37 cellular contexts compared by ENCODE assay signal in the genomic region with DNA sequence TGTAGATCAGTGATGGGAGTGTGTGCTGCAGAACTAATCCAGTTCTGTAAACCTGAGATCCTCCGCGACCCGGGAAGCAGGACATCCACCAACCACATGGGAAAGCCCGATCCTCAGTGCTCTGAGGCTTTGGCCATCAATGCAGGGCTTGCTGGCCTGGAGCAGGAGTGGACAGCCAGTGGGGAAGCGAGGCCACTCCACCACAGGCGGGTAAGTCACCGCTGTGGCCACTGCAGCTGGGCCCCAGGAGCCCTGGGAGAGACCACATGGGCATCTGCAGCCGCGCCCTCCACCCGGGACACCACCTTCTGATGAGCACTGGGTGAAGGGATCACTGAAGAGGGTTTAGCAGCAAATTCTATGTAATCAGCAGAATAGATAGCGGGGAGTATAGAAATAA. TPM values are rescaled to one million over a fixed set of nuclear protein-coding genes. Genes with fewer than 3 reads are reported as not detected.
"Had no signal": no experiment of that assay in that cellular context is flagged by ENCODE, and none has a peak within 500 bp of the region (broad histone marks: within the 10 kb centered on the region; RNA-seq: fewer than 3 reads in every experiment).

No MANE protein-coding gene starts in this region.

- H3K36me3 Mint-ChIP-seq: activated CD4-positive, alpha-beta memory T cell treated with anti-CD3 and anti-CD28 coated beads for 36 hours; activated naive CD4-positive, alpha-beta T cell treated with anti-CD3 and anti-CD28 coated beads, Interleukin-2, amount 50 U/mL, for 72 hours; activated naive CD8-positive, alpha-beta T cell treated with anti-CD3 and anti-CD28 coated beads for 36 hours had no signal

- H3K4me1 Mint-ChIP-seq: activated B cell treated with CpG ODN at 0.5 μM for 24 hours had no signal

- H3K27me3 Mint-ChIP-seq: activated CD8-positive, alpha-beta T cell treated with anti-CD3 and anti-CD28 coated beads for 36 hours; activated naive CD8-positive, alpha-beta T cell treated with anti-CD3 and anti-CD28 coated beads for 36 hours had no signal

- H3K27ac Mint-ChIP-seq: activated B cell treated with CpG ODN at 0.5 μM for 24 hours; activated CD4-positive, alpha-beta memory T cell treated with anti-CD3 and anti-CD28 coated beads for 36 hours; activated CD4-positive, alpha-beta T cell treated with anti-CD3 and anti-CD28 coated beads, Interleukin-2, amount 10 ng/mL, durations not matched to agents 24 days and 14 days; activated CD8-positive, alpha-beta T cell treated with anti-CD3 and anti-CD28 coated beads for 36 hours; activated naive CD4-positive, alpha-beta T cell treated with anti-CD3 and anti-CD28 coated beads for 36 hours; activated T-cell treated with anti-CD3 and anti-CD28 coated beads, Interleukin-2, amount 50 U/mL, for 72 hours; activated T-helper 1 cell treated with anti-CD3 and anti-CD28 coated beads, Interleukin-12 subunit alpha, Interleukin-12 subunit beta, Interleukin-2, Interleukin-4 antibody, amounts not matched to agents 30 ng/mL and 10 ng/mL and 1 ng/mL, durations not matched to agents 14 hours and 24 hours and 36 hours; activated T-helper 17 cell treated with anti-CD3 and anti-CD28 coated beads, Interleukin-2, amount 50 U/mL, for 72 hours; T-helper 1 cell treated with Interleukin-12 subunit alpha and Interleukin-12 subunit beta and Interleukin-4 antibody, amounts not matched to agents 30 μg/mL and 1 μg/mL, for 36 hours; T-helper 2 cell treated with Interferon-gamma antibody and Interleukin-4, amounts not matched to agents 5 μg/mL and 100 μg/mL, for 36 hours had no signal

- DNase-seq: activated B cell treated with CpG ODN at 0.5 μM for 24 hours; activated CD4-positive, alpha-beta memory T cell treated with anti-CD3 and anti-CD28 coated beads for 36 hours; activated CD4-positive, alpha-beta T cell treated with anti-CD3 and anti-CD28 coated beads for 4 hours; activated CD4-positive, alpha-beta T cell treated with anti-CD3 and anti-CD28 coated beads, Interleukin-2, amount 10 ng/mL, durations not matched to agents 24 days and 14 days; activated CD4-positive, alpha-beta T cell treated with anti-CD3 and anti-CD28 coated beads, Interleukin-2, amount 50 U/mL, for 1 hour; activated CD4-positive, alpha-beta T cell treated with anti-CD3 and anti-CD28 coated beads, Interleukin-2, amount 50 U/mL, for 4 hours; activated CD4-positive, CD25-positive, alpha-beta regulatory T cell treated with anti-CD3 and anti-CD28 coated beads, Interleukin-2, amount 50 U/mL, for 72 hours; activated CD8-positive, alpha-beta memory T cell treated with anti-CD3 and anti-CD28 coated beads, Interleukin-2, amount 50 U/mL, for 4 hours; activated CD8-positive, alpha-beta T cell treated with anti-CD3 and anti-CD28 coated beads for 36 hours; activated gamma-delta T cell treated with Interleukin-2 at 50 U/mL for 16 hours; activated naive CD4-positive, alpha-beta T cell; activated naive CD4-positive, alpha-beta T cell treated with anti-CD3 and anti-CD28 coated beads for 36 hours; activated naive CD4-positive, alpha-beta T cell treated with anti-CD3 and anti-CD28 coated beads, Interleukin-2, amount 50 U/mL, for 16 hours; activated naive CD8-positive, alpha-beta T cell treated with anti-CD3 and anti-CD28 coated beads for 36 hours; activated T-cell treated with anti-CD3 and anti-CD28 coated beads for 4 hours; activated T-cell treated with anti-CD3 and anti-CD28 coated beads, Interleukin-2, amount 50 U/mL, for 1 hour; activated T-cell treated with anti-CD3 and anti-CD28 coated beads, Interleukin-2, amount 50 U/mL, for 4 hours; activated T-cell treated with anti-CD3 and anti-CD28 coated beads, Interleukin-2, amount 50 U/mL, for 72 hours; adrenal gland; amniotic stem cell; body of pancreas; brain microvascular endothelial cell; central memory CD4-positive, alpha-beta T cell; T-helper 1 cell; T-helper 2 cell; T-helper 9 cell had no signal

- H3K9me3 Mint-ChIP-seq: activated B cell treated with CpG ODN at 0.5 μM for 24 hours; activated CD4-positive, alpha-beta memory T cell treated with anti-CD3 and anti-CD28 coated beads for 36 hours; activated CD8-positive, alpha-beta T cell treated with anti-CD3 and anti-CD28 coated beads for 36 hours; activated naive CD4-positive, alpha-beta T cell treated with anti-CD3 and anti-CD28 coated beads for 36 hours; activated naive CD4-positive, alpha-beta T cell treated with anti-CD3 and anti-CD28 coated beads, Interleukin-2, amount 50 U/mL, for 72 hours; activated T-cell treated with anti-CD3 and anti-CD28 coated beads, Interleukin-2, amount 50 U/mL, for 4 hours; activated T-cell treated with anti-CD3 and anti-CD28 coated beads, Interleukin-2, amount 50 U/mL, for 72 hours; activated T-helper 1 cell treated with anti-CD3 and anti-CD28 coated beads, Interleukin-12 subunit alpha, Interleukin-12 subunit beta, Interleukin-2, Interleukin-4 antibody, amounts not matched to agents 30 ng/mL and 10 ng/mL and 1 ng/mL, durations not matched to agents 14 hours and 24 hours and 36 hours; activated T-helper 17 cell treated with anti-CD3 and anti-CD28 coated beads, Interleukin-2, amount 50 U/mL, for 72 hours; T-helper 1 cell treated with Interleukin-12 subunit alpha and Interleukin-12 subunit beta and Interleukin-4 antibody, amounts not matched to agents 30 μg/mL and 1 μg/mL, for 36 hours; T-helper 2 cell treated with Interferon-gamma antibody and Interleukin-4, amounts not matched to agents 5 μg/mL and 100 μg/mL, for 36 hours had no signal

- H3K4me3 Mint-ChIP-seq: activated B cell treated with CpG ODN at 0.5 μM for 24 hours; activated CD4-positive, alpha-beta memory T cell treated with anti-CD3 and anti-CD28 coated beads for 36 hours; activated CD4-positive, alpha-beta T cell treated with anti-CD3 and anti-CD28 coated beads, Interleukin-2, amount 10 ng/mL, durations not matched to agents 24 days and 14 days; activated CD8-positive, alpha-beta T cell treated with anti-CD3 and anti-CD28 coated beads for 36 hours; activated naive CD4-positive, alpha-beta T cell treated with anti-CD3 and anti-CD28 coated beads for 36 hours; activated naive CD8-positive, alpha-beta T cell treated with anti-CD3 and anti-CD28 coated beads for 36 hours; activated T-cell treated with anti-CD3 and anti-CD28 coated beads, Interleukin-2, amount 50 U/mL, for 4 hours; activated T-cell treated with anti-CD3 and anti-CD28 coated beads, Interleukin-2, amount 50 U/mL, for 72 hours; activated T-helper 1 cell treated with anti-CD3 and anti-CD28 coated beads, Interleukin-12 subunit alpha, Interleukin-12 subunit beta, Interleukin-2, Interleukin-4 antibody, amounts not matched to agents 30 ng/mL and 10 ng/mL and 1 ng/mL, durations not matched to agents 14 hours and 24 hours and 36 hours; activated T-helper 17 cell treated with anti-CD3 and anti-CD28 coated beads, Interleukin-2, amount 50 U/mL, for 72 hours; T-helper 1 cell treated with Interleukin-12 subunit alpha and Interleukin-12 subunit beta and Interleukin-4 antibody, amounts not matched to agents 30 μg/mL and 1 μg/mL, for 36 hours; T-helper 2 cell treated with Interferon-gamma antibody and Interleukin-4, amounts not matched to agents 5 μg/mL and 100 μg/mL, for 36 hours had no signal

RNA-seq across cellular contexts. Expression of a gene that starts 0.8 kb away (rescaled TPM):
- total RNA-seq: activated B cell treated with CpG ODN at 0.5 μM for 24 hours; activated CD4-positive, alpha-beta memory T cell treated with anti-CD3 and anti-CD28 coated beads for 36 hours; activated CD4-positive, alpha-beta T cell treated with anti-CD3 and anti-CD28 coated beads, Interleukin-2, amount 10 ng/mL, durations not matched to agents 24 days and 14 days; activated CD8-positive, alpha-beta memory T cell treated with anti-CD3 and anti-CD28 coated beads for 36 hours; activated CD8-positive, alpha-beta T cell treated with anti-CD3 and anti-CD28 coated beads for 36 hours; activated naive CD4-positive, alpha-beta T cell treated with anti-CD3 and anti-CD28 coated beads for 36 hours; activated naive CD4-positive, alpha-beta T cell treated with anti-CD3 and anti-CD28 coated beads, Interleukin-2, amount 50 U/mL, for 72 hours; activated naive CD8-positive, alpha-beta T cell treated with anti-CD3 and anti-CD28 coated beads for 36 hours; activated T-cell treated with anti-CD3 and anti-CD28 coated beads, Interleukin-2, amount 50 U/mL, for 4 hours; activated T-cell treated with anti-CD3 and anti-CD28 coated beads, Interleukin-2, amount 50 U/mL, for 72 hours; activated T-helper 1 cell treated with anti-CD3 and anti-CD28 coated beads, Interleukin-12 subunit alpha, Interleukin-12 subunit beta, Interleukin-2, Interleukin-4 antibody, amounts not matched to agents 30 ng/mL and 10 ng/mL and 1 ng/mL, durations not matched to agents 14 hours and 24 hours and 36 hours; activated T-helper 17 cell treated with anti-CD3 and anti-CD28 coated beads, Interleukin-2, amount 50 U/mL, for 72 hours; adrenal gland; aorta; astrocyte; body of pancreas; breast epithelium; cardiac septum; cerebellum had no signal
- polyA plus RNA-seq: adrenal gland, aorta had no signal

RNA-seq across cellular contexts. Expression of a gene that starts 14.4 kb away (rescaled TPM):
- total RNA-seq: activated B cell treated with CpG ODN at 0.5 μM for 24 hours; activated CD4-positive, alpha-beta memory T cell treated with anti-CD3 and anti-CD28 coated beads for 36 hours; activated CD4-positive, alpha-beta T cell treated with anti-CD3 and anti-CD28 coated beads, Interleukin-2, amount 10 ng/mL, durations not matched to agents 24 days and 14 days; activated CD8-positive, alpha-beta memory T cell treated with anti-CD3 and anti-CD28 coated beads for 36 hours; activated CD8-positive, alpha-beta T cell treated with anti-CD3 and anti-CD28 coated beads for 36 hours; activated naive CD4-positive, alpha-beta T cell treated with anti-CD3 and anti-CD28 coated beads for 36 hours; activated naive CD4-positive, alpha-beta T cell treated with anti-CD3 and anti-CD28 coated beads, Interleukin-2, amount 50 U/mL, for 72 hours; activated naive CD8-positive, alpha-beta T cell treated with anti-CD3 and anti-CD28 coated beads for 36 hours; activated T-cell treated with anti-CD3 and anti-CD28 coated beads, Interleukin-2, amount 50 U/mL, for 4 hours; activated T-cell treated with anti-CD3 and anti-CD28 coated beads, Interleukin-2, amount 50 U/mL, for 72 hours; activated T-helper 1 cell treated with anti-CD3 and anti-CD28 coated beads, Interleukin-12 subunit alpha, Interleukin-12 subunit beta, Interleukin-2, Interleukin-4 antibody, amounts not matched to agents 30 ng/mL and 10 ng/mL and 1 ng/mL, durations not matched to agents 14 hours and 24 hours and 36 hours; activated T-helper 17 cell treated with anti-CD3 and anti-CD28 coated beads, Interleukin-2, amount 50 U/mL, for 72 hours; adrenal gland; aorta; astrocyte; body of pancreas; breast epithelium; cardiac septum; cerebellum had no signal
- polyA plus RNA-seq: adrenal gland, aorta had no signal

RNA-seq across cellular contexts. Expression of a gene that starts 15.8 kb away (rescaled TPM):
- total RNA-seq: activated B cell treated with CpG ODN at 0.5 μM for 24 hours; activated CD4-positive, alpha-beta memory T cell treated with anti-CD3 and anti-CD28 coated beads for 36 hours; activated CD4-positive, alpha-beta T cell treated with anti-CD3 and anti-CD28 coated beads, Interleukin-2, amount 10 ng/mL, durations not matched to agents 24 days and 14 days; activated CD8-positive, alpha-beta memory T cell treated with anti-CD3 and anti-CD28 coated beads for 36 hours; activated CD8-positive, alpha-beta T cell treated with anti-CD3 and anti-CD28 coated beads for 36 hours; activated naive CD4-positive, alpha-beta T cell treated with anti-CD3 and anti-CD28 coated beads for 36 hours; activated naive CD4-positive, alpha-beta T cell treated with anti-CD3 and anti-CD28 coated beads, Interleukin-2, amount 50 U/mL, for 72 hours; activated naive CD8-positive, alpha-beta T cell treated with anti-CD3 and anti-CD28 coated beads for 36 hours; activated T-cell treated with anti-CD3 and anti-CD28 coated beads, Interleukin-2, amount 50 U/mL, for 4 hours; activated T-cell treated with anti-CD3 and anti-CD28 coated beads, Interleukin-2, amount 50 U/mL, for 72 hours; activated T-helper 1 cell treated with anti-CD3 and anti-CD28 coated beads, Interleukin-12 subunit alpha, Interleukin-12 subunit beta, Interleukin-2, Interleukin-4 antibody, amounts not matched to agents 30 ng/mL and 10 ng/mL and 1 ng/mL, durations not matched to agents 14 hours and 24 hours and 36 hours; activated T-helper 17 cell treated with anti-CD3 and anti-CD28 coated beads, Interleukin-2, amount 50 U/mL, for 72 hours; adrenal gland; aorta; astrocyte; body of pancreas; breast epithelium; cardiac septum; cerebellum had no signal
- polyA plus RNA-seq: adrenal gland, aorta had no signal

RNA-seq across cellular contexts. Expression of a gene that starts 23.4 kb away (rescaled TPM):
- total RNA-seq: activated B cell treated with CpG ODN at 0.5 μM for 24 hours; activated CD4-positive, alpha-beta memory T cell treated with anti-CD3 and anti-CD28 coated beads for 36 hours; activated CD4-positive, alpha-beta T cell treated with anti-CD3 and anti-CD28 coated beads, Interleukin-2, amount 10 ng/mL, durations not matched to agents 24 days and 14 days; activated CD8-positive, alpha-beta memory T cell treated with anti-CD3 and anti-CD28 coated beads for 36 hours; activated CD8-positive, alpha-beta T cell treated with anti-CD3 and anti-CD28 coated beads for 36 hours; activated naive CD4-positive, alpha-beta T cell treated with anti-CD3 and anti-CD28 coated beads for 36 hours; activated naive CD4-positive, alpha-beta T cell treated with anti-CD3 and anti-CD28 coated beads, Interleukin-2, amount 50 U/mL, for 72 hours; activated naive CD8-positive, alpha-beta T cell treated with anti-CD3 and anti-CD28 coated beads for 36 hours; activated T-cell treated with anti-CD3 and anti-CD28 coated beads, Interleukin-2, amount 50 U/mL, for 4 hours; activated T-cell treated with anti-CD3 and anti-CD28 coated beads, Interleukin-2, amount 50 U/mL, for 72 hours; activated T-helper 1 cell treated with anti-CD3 and anti-CD28 coated beads, Interleukin-12 subunit alpha, Interleukin-12 subunit beta, Interleukin-2, Interleukin-4 antibody, amounts not matched to agents 30 ng/mL and 10 ng/mL and 1 ng/mL, durations not matched to agents 14 hours and 24 hours and 36 hours; activated T-helper 17 cell treated with anti-CD3 and anti-CD28 coated beads, Interleukin-2, amount 50 U/mL, for 72 hours; adrenal gland; aorta; astrocyte; body of pancreas; breast epithelium; cardiac septum; cerebellum had no signal
- polyA plus RNA-seq: adrenal gland, aorta had no signal

RNA-seq across cellular contexts. Expression of a gene that starts 26.7 kb away (rescaled TPM):
- total RNA-seq: activated B cell treated with CpG ODN at 0.5 μM for 24 hours; activated CD4-positive, alpha-beta memory T cell treated with anti-CD3 and anti-CD28 coated beads for 36 hours; activated CD4-positive, alpha-beta T cell treated with anti-CD3 and anti-CD28 coated beads, Interleukin-2, amount 10 ng/mL, durations not matched to agents 24 days and 14 days; activated CD8-positive, alpha-beta memory T cell treated with anti-CD3 and anti-CD28 coated beads for 36 hours; activated CD8-positive, alpha-beta T cell treated with anti-CD3 and anti-CD28 coated beads for 36 hours; activated naive CD4-positive, alpha-beta T cell treated with anti-CD3 and anti-CD28 coated beads for 36 hours; activated naive CD4-positive, alpha-beta T cell treated with anti-CD3 and anti-CD28 coated beads, Interleukin-2, amount 50 U/mL, for 72 hours; activated naive CD8-positive, alpha-beta T cell treated with anti-CD3 and anti-CD28 coated beads for 36 hours; activated T-cell treated with anti-CD3 and anti-CD28 coated beads, Interleukin-2, amount 50 U/mL, for 4 hours; activated T-cell treated with anti-CD3 and anti-CD28 coated beads, Interleukin-2, amount 50 U/mL, for 72 hours; activated T-helper 1 cell treated with anti-CD3 and anti-CD28 coated beads, Interleukin-12 subunit alpha, Interleukin-12 subunit beta, Interleukin-2, Interleukin-4 antibody, amounts not matched to agents 30 ng/mL and 10 ng/mL and 1 ng/mL, durations not matched to agents 14 hours and 24 hours and 36 hours; activated T-helper 17 cell treated with anti-CD3 and anti-CD28 coated beads, Interleukin-2, amount 50 U/mL, for 72 hours; adrenal gland; aorta; astrocyte; body of pancreas; breast epithelium; cardiac septum; cerebellum had no signal
- polyA plus RNA-seq: adrenal gland, aorta had no signal
